Comparison of ENCODE assay signal across 8 cellular contexts in genomic region chr21:14259669-14260458, GRCh38. TPM values are rescaled to one million over a fixed set of nuclear protein-coding genes. Genes with fewer than 3 reads are reported as not detected.
DNase-seq lines count a peak whose midpoint lies in the region; ATAC-seq, FAIRE-seq and TF ChIP-seq lines count a peak whose summit lies in the region.

No MANE protein-coding gene starts in this region.

- DNase-seq in AG09309 (ENCODE audit: low read depth): peak; percentile 10
- peak; percentile 2 for DNase-seq in GM18507 (ENCODE audit: extremely low spot score, insufficient read length, low read depth)
- peak; percentile 52 for DNase-seq in M059J (ENCODE audit: low read depth)
- peak in 1 of 2 donors; percentile 50 for DNase-seq in foreskin keratinocyte
- peak; percentile 14 to 78 for DNase-seq in trophoblast cell
- DNase-seq in activated naive CD4-positive, alpha-beta T cell treated with anti-CD3 and anti-CD28 coated beads, Interleukin-2, amount 50 U/mL, for 16 hours: no peak
- DNase-seq in stimulated activated CD4-positive, alpha-beta T cell treated with anti-CD3 and anti-CD28 coated beads, Interleukin-2, amount 100 ng/mL, for 24 hours: no peak

- H3K27me3 ChIP-seq in foreskin keratinocyte: no peaks in the 10 kb centered on the region
- no peaks in the 10 kb centered on the region for H3K27me3 ChIP-seq in trophoblast cell (ENCODE audit: insufficient read depth, low read length)

- peak; percentile 69 for FAIRE-seq in GM18507 (lab: Jason Lieb, UNC)

- no peak overlapping the region for H4K8ac ChIP-seq in trophoblast cell (ENCODE audit: low read depth, low read length)

- H2BK12ac ChIP-seq in trophoblast cell (ENCODE audit: low read length): no peak overlapping the region

- no peak overlapping the region for H3K4me3 ChIP-seq in AG09309 (ENCODE audit: control insufficient read depth, low read depth, low read length)
- no peak overlapping the region for H3K4me3 ChIP-seq in trophoblast cell (ENCODE audit: low read depth, low read length)

- H3K79me1 ChIP-seq in trophoblast cell (ENCODE audit: low read length): no peaks in the 10 kb centered on the region

- H3K4me2 ChIP-seq in trophoblast cell (ENCODE audit: low read length): no peak overlapping the region

- WGBS in trophoblast cell (ENCODE audit: extremely low coverage, insufficient coverage, insufficient read length): no CpG with 5 or more reads among the region's 5 CpGs

- no peak overlapping the region for H4K12ac ChIP-seq in trophoblast cell (ENCODE audit: low read depth, low read length)

- peak; percentile 55 for TF ChIP-seq CTCF in AG09309 (IDR thresholded peaks at IDR 0.05; ENCODE audit: control insufficient read depth, insufficient read depth, low read depth, low read length, missing control alignments)
- TF ChIP-seq CTCF in foreskin keratinocyte (conservative IDR thresholded peaks at IDR 0.05): peak; percentile 76

- H2AFZ ChIP-seq in trophoblast cell (ENCODE audit: insufficient read depth, low read length, poor library complexity): no peak overlapping the region

- H3K4ac ChIP-seq in trophoblast cell (ENCODE audit: low read depth, low read length): no peak overlapping the region

- H2BK120ac ChIP-seq in trophoblast cell (ENCODE audit: insufficient read depth, low read length, poor library complexity): no peak overlapping the region

- H3K27ac ChIP-seq in foreskin keratinocyte: no peak overlapping the region
- no peak overlapping the region for H3K27ac ChIP-seq in trophoblast cell (ENCODE audit: low read depth, low read length)

- H2AK5ac ChIP-seq in trophoblast cell (ENCODE audit: low read length): no peak overlapping the region

- ATAC-seq in SK-N-SH treated with all-trans-retinoic acid at 6 μM for 48 hours: peak; percentile 93
- peak; percentile 67 for ATAC-seq in foreskin keratinocyte

- H3K36me3 ChIP-seq in trophoblast cell (ENCODE audit: control insufficient read depth in 1 of 2, insufficient read depth in 2 of 2, low read length in 2 of 2): no peaks in the 10 kb centered on the region

- no peak overlapping the region for H3K14ac ChIP-seq in trophoblast cell (ENCODE audit: low read length)

- H3K9ac ChIP-seq in trophoblast cell (ENCODE audit: low read length): no peak overlapping the region

- no peaks in the 10 kb centered on the region for H3K9me3 ChIP-seq in trophoblast cell (ENCODE audit: insufficient read depth, low read depth, low read length)

- H3K18ac ChIP-seq in trophoblast cell (ENCODE audit: low read length): no peak overlapping the region

- no peaks in the 10 kb centered on the region for H3K79me2 ChIP-seq in trophoblast cell (ENCODE audit: control insufficient read depth, insufficient read depth, low read length, poor library complexity)

- H3K4me1 ChIP-seq in foreskin keratinocyte (no peaks in the 10 kb centered on the region), trophoblast cell (ENCODE audit: control insufficient read depth in 1 of 2, insufficient read depth in 2 of 2, low read length in 2 of 2) (no peaks in the 10 kb centered on the region)

- no peak overlapping the region for H3K23ac ChIP-seq in trophoblast cell (ENCODE audit: low read length)

- H4K91ac ChIP-seq in trophoblast cell (ENCODE audit: low read depth, low read length): no peak overlapping the region

- H2BK5ac ChIP-seq in trophoblast cell (ENCODE audit: low read depth, low read length, poor library complexity): no peak overlapping the region

TF ChIP-seq in SK-N-SH treated with all-trans-retinoic acid at 6 μM for 48 hours, 23 proteins besides CTCF, POLR2A, EP300 and RAD21:
- TF ChIP-seq TCF4 (CRISPR knock-in tag; IDR thresholded peaks at IDR 0.05; ENCODE audit: borderline replicate concordance) (no peak), ZNF565 (CRISPR knock-in tag; conservative IDR thresholded peaks at IDR 0.05; ENCODE audit: low read depth) (no peak), ESRRG (CRISPR knock-in tag; IDR thresholded peaks at IDR 0.05) (no peak), ZFP3 (CRISPR knock-in tag; IDR thresholded peaks at IDR 0.05) (no peak), CREB5 (CRISPR knock-in tag; IDR thresholded peaks at IDR 0.05; ENCODE audit: low read depth) (no peak), SNAI2 (CRISPR knock-in tag; IDR thresholded peaks at IDR 0.05) (no peak), ISL1 (CRISPR knock-in tag; IDR thresholded peaks at IDR 0.05) (no peak), OSR1 (CRISPR knock-in tag; IDR thresholded peaks at IDR 0.05) (no peak), ARNTL (CRISPR knock-in tag; IDR thresholded peaks at IDR 0.05; ENCODE audit: borderline replicate concordance, low read depth) (no peak), BACH2 (CRISPR knock-in tag; IDR thresholded peaks at IDR 0.05; ENCODE audit: borderline replicate concordance) (no peak), RARB (CRISPR knock-in tag; IDR thresholded peaks at IDR 0.05) (no peak), ZNF8 (CRISPR knock-in tag; IDR thresholded peaks at IDR 0.05) (no peak)

RNA-seq across cellular contexts. Expression of gene RBM11, which starts 43.9 kb away (rescaled TPM):
- 0.20 TPM in 1 of 2 replicates, not detected in the other for total RNA-seq in M059J (2014; rRNA removed; shearing (Covaris generic))
- 0.17 and 0.25 TPM in 2 replicates for total RNA-seq in foreskin keratinocyte
- polyA plus RNA-seq in foreskin keratinocyte: 0.29 and 0.35 TPM in 2 replicates
- 1.0 and 1.7 TPM in 2 replicates for polyA plus RNA-seq in trophoblast cell (2013)

RNA-seq across cellular contexts. Expression of gene LIPI, which starts 49.1 kb away (rescaled TPM):
- total RNA-seq in M059J (2014; rRNA removed; shearing (Covaris generic)): not detected in 2 replicates
- not detected in 2 replicates for total RNA-seq in foreskin keratinocyte
- not detected in 2 replicates for polyA plus RNA-seq in foreskin keratinocyte
- not detected in 2 replicates for polyA plus RNA-seq in trophoblast cell (2013)

Comparison
In these comparisons a context has a peak if more than half of its experiments do, and no peak if none do; other contexts are left out.
1. DNase-seq: peak in AG09309 (single experiment), GM18507 (single experiment), M059J (single experiment) and trophoblast cell (2 of 2); none in activated naive CD4-positive, alpha-beta T cell treated with anti-CD3 and anti-CD28 coated beads, Interleukin-2, amount 50 U/mL, for 16 hours (single experiment) and stimulated activated CD4-positive, alpha-beta T cell treated with anti-CD3 and anti-CD28 coated beads, Interleukin-2, amount 100 ng/mL, for 24 hours (0 of 2).